Comparison of ENCODE assay signal across 18 cellular contexts in genomic region chr17:75799402-75799801, GRCh38. TPM values are rescaled to one million over a fixed set of nuclear protein-coding genes. Genes with fewer than 3 reads are reported as not detected.
DNase-seq lines count a peak whose midpoint lies in the region; ATAC-seq and TF ChIP-seq lines count a peak whose summit lies in the region.
"Had no signal": no experiment of that assay in that cellular context is flagged by ENCODE, and none has a peak within 500 bp of the region (broad histone marks: within the 10 kb centered on the region; RNA-seq: fewer than 3 reads in every experiment).

No MANE protein-coding gene starts in this region.

- no peak overlapping the region for H3K4me3 Mint-ChIP-seq in activated T-helper 17 cell treated with anti-CD3 and anti-CD28 coated beads, Interleukin-2, amount 50 U/mL, for 72 hours
- H3K4me3 Mint-ChIP-seq: B cell; CD4-positive, CD25-positive, alpha-beta regulatory T cell; GM23338 had no signal

- no peak for ATAC-seq in activated T-helper 17 cell treated with anti-CD3 and anti-CD28 coated beads, Interleukin-2, amount 50 U/mL, for 72 hours (replicated peaks)
- ATAC-seq in GM21528 (IDR thresholded peaks at IDR 0.05; ENCODE audit: low FRiP score, unreplicated experiment) (no peak), GM18868 (IDR thresholded peaks at IDR 0.05; ENCODE audit: unreplicated experiment) (no peak)
- ATAC-seq: GM23338, HCT116 had no signal

- H3K4me1 Mint-ChIP-seq in activated T-helper 17 cell treated with anti-CD3 and anti-CD28 coated beads, Interleukin-2, amount 50 U/mL, for 72 hours = peaks cover 4% of the 10 kb centered on the region
- H3K4me1 Mint-ChIP-seq: GM23338 had no signal

- intact Hi-C loops in posterior vena cava (cut with DNase I) = no loop called here

- DNase-seq in GM10248 (ENCODE audit: extremely low spot score) = no peak
- peak; percentile 28 for DNase-seq in GM13976 (ENCODE audit: low spot score)
- peak; percentile 16 for DNase-seq in posterior vena cava (ENCODE audit: low spot score)
- no peak for DNase-seq in occipital lobe (lab: John Stamatoyannopoulos, UW)
- DNase-seq: CD4-positive, CD25-positive, alpha-beta regulatory T cell; DMS53; NCI-H1048; NCI-H146; NCI-H2081; NCI-H510A treated with DMSO at 0.1 percent for 48 hours; NCI-H82; SHP77 treated with DMSO at 0.1 percent for 48 hours had no signal

- in situ Hi-C loops in GM13976 (cut with MboI; ENCODE audit: low sequenced_read_pairs, unreplicated experiment) = no loop called here

- CTCF ChIA-PET in GM10248 (lab: Yijun Ruan, JAX) = interaction anchor here (1.0 to 6.7 kb wide), 6 partner anchors 10 to 44 kb away, joined by 3 to 30 read pairs (median 5); partner anchors contain the start of genes GALK1 and UNK

- H3K27me3 Mint-ChIP-seq in activated T-helper 17 cell treated with anti-CD3 and anti-CD28 coated beads, Interleukin-2, amount 50 U/mL, for 72 hours = no peaks in the 10 kb centered on the region
- H3K27me3 Mint-ChIP-seq: B cell; CD4-positive, CD25-positive, alpha-beta regulatory T cell had no signal

- H3K36me3 Mint-ChIP-seq in activated T-helper 17 cell treated with anti-CD3 and anti-CD28 coated beads, Interleukin-2, amount 50 U/mL, for 72 hours (ENCODE audit: low read depth) = peaks cover 48% of the 10 kb centered on the region

- TF ChIP-seq CTCF in GM10248 (IDR thresholded peaks at IDR 0.05; ENCODE audit: control extremely low read depth, extremely low read depth, low read depth, missing control alignments) (peak; percentile 3), GM13976 (IDR thresholded peaks at IDR 0.05; ENCODE audit: borderline replicate concordance, control extremely low read depth, extremely low read depth, insufficient read depth, missing control alignments) (no peak)

- POLR2A ChIA-PET in GM10248 (lab: Yijun Ruan, JAX) = interaction anchor here (0.8 kb wide), 1 partner anchor 19 kb away, joined by 3 read pairs; no protein-coding TSS in a partner anchor

- no peaks in the 10 kb centered on the region for H3K9me3 Mint-ChIP-seq in activated T-helper 17 cell treated with anti-CD3 and anti-CD28 coated beads, Interleukin-2, amount 50 U/mL, for 72 hours
- H3K9me3 Mint-ChIP-seq: CD4-positive, CD25-positive, alpha-beta regulatory T cell; GM23338 had no signal

- H3K27ac Mint-ChIP-seq in activated T-helper 17 cell treated with anti-CD3 and anti-CD28 coated beads, Interleukin-2, amount 50 U/mL, for 72 hours = peak overlapping the region; percentile 54
- H3K27ac Mint-ChIP-seq: B cell, GM23338 had no signal

RNA-seq across cellular contexts. Expression of gene UNK, which starts 14.8 kb away (rescaled TPM):
- 10 to 100 TPM; 19.0 to 22.1 TPM for total RNA-seq in activated T-helper 17 cell treated with anti-CD3 and anti-CD28 coated beads, Interleukin-2, amount 50 U/mL, for 72 hours
- total RNA-seq in posterior vena cava = 10 to 100 TPM; 23.3 to 32.9 TPM
- total RNA-seq in occipital lobe = 29.2 TPM

RNA-seq across cellular contexts. Expression of gene GALK1, which starts 34.4 kb away (rescaled TPM):
- total RNA-seq in activated T-helper 17 cell treated with anti-CD3 and anti-CD28 coated beads, Interleukin-2, amount 50 U/mL, for 72 hours = 10 to 100 TPM; 43.4 to 51.4 TPM
- total RNA-seq in posterior vena cava (10 to 100 TPM; 21.0 to 27.6 TPM), occipital lobe (11.4 TPM)

RNA-seq across cellular contexts. Expression of gene UNC13D, which starts 44.8 kb away (rescaled TPM):
- 100 to 1,000 TPM; 153 to 160 TPM for total RNA-seq in activated T-helper 17 cell treated with anti-CD3 and anti-CD28 coated beads, Interleukin-2, amount 50 U/mL, for 72 hours
- total RNA-seq in posterior vena cava (10 to 100 TPM in 1 of 2 donors, 1 to 10 TPM in 1; 7.3 to 15.1 TPM), occipital lobe (1.1 TPM)

RNA-seq across cellular contexts. Expression of gene WBP2, which starts 55.7 kb away (rescaled TPM):
- total RNA-seq in activated T-helper 17 cell treated with anti-CD3 and anti-CD28 coated beads, Interleukin-2, amount 50 U/mL, for 72 hours = 100 to 1,000 TPM in 1 of 2 donors, 10 to 100 TPM in 1; 67.4 to 127 TPM
- total RNA-seq in posterior vena cava (100 to 1,000 TPM in 1 of 2 donors, 10 to 100 TPM in 1; 75.8 to 111 TPM), occipital lobe (25.9 TPM)

Comparison
In these comparisons a context has a peak if more than half of its experiments do, and no peak if none do; other contexts are left out.
1. DNase-seq: peak in GM13976 (single experiment) and posterior vena cava (single experiment); none in GM10248 (single experiment) and occipital lobe (single experiment).
2. RNA of gene UNC13D, which starts 44.8 kb away (total RNA-seq): 153 to 160 TPM in activated T-helper 17 cell treated with anti-CD3 and anti-CD28 coated beads, Interleukin-2, amount 50 U/mL, for 72 hours; 7.3 to 15.1 TPM in posterior vena cava and 1.1 TPM in occipital lobe (single experiment); every median in the first group is over 4 times any median in the second.